ENCODE assay signal across 27 cellular contexts in the genomic region with DNA sequence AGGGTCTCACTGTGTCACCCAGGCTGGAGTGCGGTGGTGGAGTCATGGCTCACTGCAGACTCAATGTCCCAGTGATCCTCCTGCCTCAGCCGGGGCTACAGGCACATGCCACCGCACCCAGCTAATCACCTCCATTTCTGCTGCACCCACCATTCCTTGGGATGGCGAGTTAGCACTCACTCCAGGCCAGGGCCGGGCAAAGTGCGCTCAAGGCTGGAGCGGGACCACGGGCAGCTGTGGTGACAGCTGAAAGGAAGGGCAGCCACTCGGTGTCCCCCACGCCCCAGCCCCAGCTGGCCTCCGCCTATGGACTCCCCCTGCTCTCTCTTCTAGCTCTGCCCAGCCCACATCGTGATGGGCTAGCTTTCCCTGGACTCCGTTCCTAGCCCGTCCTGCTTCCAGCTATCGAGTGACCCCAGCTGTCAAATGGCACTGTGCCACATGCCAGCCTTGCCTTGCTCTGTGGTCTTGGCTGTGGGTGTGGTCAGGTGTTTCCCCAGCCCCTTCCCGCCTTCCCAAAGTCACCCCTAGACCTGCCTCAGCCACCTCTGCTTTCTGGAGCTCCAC. TPM values are rescaled to one million over a fixed set of nuclear protein-coding genes. Genes with fewer than 3 reads are reported as not detected.
A peak's percentile ranks its signal among the peaks of the same experiment; 100 is the strongest.
DNase-seq lines count a peak whose midpoint lies in the region; ATAC-seq and TF ChIP-seq lines count a peak whose summit lies in the region.
"Had no signal": no experiment of that assay in that cellular context is flagged by ENCODE, and none has a peak within 500 bp of the region (broad histone marks: within the 10 kb centered on the region; RNA-seq: fewer than 3 reads in every experiment).

No MANE protein-coding gene starts in this region.

- no peak overlapping the region for H3K4me3 ChIP-seq in Caco-2 (ENCODE audit: low read depth, low read length)
- H3K4me3 ChIP-seq: prostate gland, thyroid gland, vagina had no signal

- POLR2A ChIA-PET in CD4-positive, alpha-beta T cell (lab: Charles Lee): interaction anchor here (1.3 to 2.5 kb wide), 3 partner anchors 14 to 53 kb away, joined by 3 to 12 read pairs (median 6); a partner anchor contains a TSS
- POLR2A ChIA-PET in Caco-2 (lab: Charles Lee): interaction anchor here (0.7 kb wide), 1 partner anchor 95 kb away, joined by 4 read pairs; no protein-coding TSS in a partner anchor
- POLR2A ChIA-PET in activated naive CD8-positive, alpha-beta T cell treated with anti-CD3 and anti-CD28 coated beads, Interleukin-2, amount 10 ng/mL, durations not matched to agents 7 days and 5 days (lab: Charles Lee): interaction anchor here (1.1 to 1.3 kb wide), 3 partner anchors 10 to 54 kb away, joined by 3 to 5 read pairs (median 4); a partner anchor contains a TSS

- no TSS peak for BruUV-seq in Caco-2 (replicated peaks; lab: Mats Ljungman, UMichigan)

- intact Hi-C loops in CD4-positive, alpha-beta T cell (cut with DNase I, micrococcal nuclease): no loop called here
- intact Hi-C loops in Caco-2 (cut with micrococcal nuclease; ENCODE audit: unreplicated experiment): no loop called here

- peak overlapping the region; percentile 4 for H3K4me3 Mint-ChIP-seq in CD4-positive, alpha-beta T cell
- no peak overlapping the region for H3K4me3 Mint-ChIP-seq in Caco-2 (ENCODE audit: unreplicated experiment)
- no peak overlapping the region for H3K4me3 Mint-ChIP-seq in activated naive CD8-positive, alpha-beta T cell treated with anti-CD3 and anti-CD28 coated beads, Interleukin-2, amount 10 ng/mL, durations not matched to agents 7 days and 5 days
- peak overlapping the region in 1 of 3 experiments; percentile 47 for H3K4me3 Mint-ChIP-seq in nephron

- no peaks in the 10 kb centered on the region; the same call in 1 of the 2 replicates for H3K4me1 ChIP-seq in Caco-2

- no peak for DNase-seq in CD4-positive, alpha-beta T cell
- DNase-seq in Caco-2 (no peak), SW480 (ENCODE audit: low spot score) (no peak), NCI-H510A (lab: John Stamatoyannopoulos, UW) (no peak), NCI-H526 (lab: John Stamatoyannopoulos, UW) (no peak)
- no peak for DNase-seq in activated naive CD8-positive, alpha-beta T cell treated with anti-CD3 and anti-CD28 coated beads, Interleukin-2, amount 10 ng/mL, durations not matched to agents 7 days and 5 days
- DNase-seq: activated CD4-positive, alpha-beta T cell treated with anti-CD3 and anti-CD28 coated beads, Interleukin-2, amount 50 U/mL, for 48 hours; activated CD4-positive, CD25-positive, alpha-beta regulatory T cell; brain microvascular endothelial cell; C1 segment of cervical spinal cord; GOT3; islet precursor cell; NCI-H1048; NCI-H1694 treated with DMSO at 0.1 percent for 48 hours; NCI-H510A treated with DMSO at 0.1 percent for 48 hours; SIG-M5; stimulated activated naive CD8-positive, alpha-beta T cell treated with anti-CD3 and anti-CD28 coated beads, Interleukin-15, amount 100 ng/mL, for 72 hours; T-helper 1 cell; thyroid gland had no signal

- no peaks in the 10 kb centered on the region for H3K27me3 Mint-ChIP-seq in CD4-positive, alpha-beta T cell
- H3K27me3 Mint-ChIP-seq in Caco-2 (ENCODE audit: insufficient read depth, unreplicated experiment) (no peaks in the 10 kb centered on the region), nephron (ENCODE audit: low read depth) (no peaks in the 10 kb centered on the region)
- H3K27me3 Mint-ChIP-seq in activated naive CD8-positive, alpha-beta T cell treated with anti-CD3 and anti-CD28 coated beads, Interleukin-2, amount 10 ng/mL, durations not matched to agents 7 days and 5 days: no peaks in the 10 kb centered on the region
- H3K27me3 Mint-ChIP-seq: stimulated activated naive CD8-positive, alpha-beta T cell treated with anti-CD3 and anti-CD28 coated beads, Interleukin-15, amount 100 ng/mL, for 72 hours had no signal

- H3K36me3 Mint-ChIP-seq in CD4-positive, alpha-beta T cell (ENCODE audit: low read depth): peaks cover 10% of the 10 kb centered on the region
- H3K36me3 Mint-ChIP-seq in Caco-2 (ENCODE audit: insufficient read depth, unreplicated experiment) (peaks cover 77% of the 10 kb centered on the region), nephron (ENCODE audit: low read depth) (peaks cover 16% of the 10 kb centered on the region)
- H3K36me3 Mint-ChIP-seq in activated naive CD8-positive, alpha-beta T cell treated with anti-CD3 and anti-CD28 coated beads, Interleukin-2, amount 10 ng/mL, durations not matched to agents 7 days and 5 days: peaks cover 8% of the 10 kb centered on the region

- CTCF ChIA-PET in CD4-positive, alpha-beta T cell (lab: Charles Lee): interaction anchor here (1.4 kb wide), 1 partner anchor 11 kb away, joined by 3 read pairs; no protein-coding TSS in a partner anchor
- CTCF ChIA-PET in Caco-2 (lab: Charles Lee): no interaction called here

- H3K27ac Mint-ChIP-seq in CD4-positive, alpha-beta T cell: no peak overlapping the region
- peak overlapping the region; percentile 31 for H3K27ac Mint-ChIP-seq in Caco-2 (ENCODE audit: unreplicated experiment)
- H3K27ac Mint-ChIP-seq in activated naive CD8-positive, alpha-beta T cell treated with anti-CD3 and anti-CD28 coated beads, Interleukin-2, amount 10 ng/mL, durations not matched to agents 7 days and 5 days: peak overlapping the region; percentile 73
- peak overlapping the region; percentile 46 to 84 (median 84) for H3K27ac Mint-ChIP-seq in nephron

- TF ChIP-seq CTCF in CD4-positive, alpha-beta T cell (IDR thresholded peaks at IDR 0.05): no peak
- TF ChIP-seq CTCF in Caco-2 (IDR thresholded peaks at IDR 0.05; ENCODE audit: insufficient read depth in 1 of 2, low read depth in 1 of 2, low read length in 1 of 2, severe bottlenecking in 1 of 2, unreplicated experiment in 1 of 2): no peak
- TF ChIP-seq CTCF in nephron (IDR thresholded peaks at IDR 0.05; ENCODE audit: unreplicated experiment in 3 of 3): no peak

- H3K9me3 Mint-ChIP-seq in CD4-positive, alpha-beta T cell: no peaks in the 10 kb centered on the region
- no peaks in the 10 kb centered on the region for H3K9me3 Mint-ChIP-seq in Caco-2 (ENCODE audit: unreplicated experiment)
- H3K9me3 Mint-ChIP-seq in activated naive CD8-positive, alpha-beta T cell treated with anti-CD3 and anti-CD28 coated beads, Interleukin-2, amount 10 ng/mL, durations not matched to agents 7 days and 5 days: peaks cover 1% of the 10 kb centered on the region
- no peaks in the 10 kb centered on the region for H3K9me3 Mint-ChIP-seq in nephron

- H3K27me3 ChIP-seq in CD4-positive, alpha-beta T cell (ENCODE audit: control insufficient read depth, insufficient read depth, low read length): no peaks in the 10 kb centered on the region
- no peaks in the 10 kb centered on the region for H3K27me3 ChIP-seq in Caco-2 (replicated peaks; ENCODE audit: control insufficient read depth, insufficient read depth, low read length)
- H3K27me3 ChIP-seq: brain microvascular endothelial cell, neutrophil, thyroid gland, vagina had no signal

- peaks cover 18% of the 10 kb centered on the region for H3K4me1 Mint-ChIP-seq in CD4-positive, alpha-beta T cell (ENCODE audit: low read depth)
- peaks cover 8% of the 10 kb centered on the region for H3K4me1 Mint-ChIP-seq in Caco-2 (ENCODE audit: low read depth, unreplicated experiment)
- peaks cover 9% of the 10 kb centered on the region for H3K4me1 Mint-ChIP-seq in activated naive CD8-positive, alpha-beta T cell treated with anti-CD3 and anti-CD28 coated beads, Interleukin-2, amount 10 ng/mL, durations not matched to agents 7 days and 5 days
- peaks cover 30% of the 10 kb centered on the region for H3K4me1 Mint-ChIP-seq in nephron

- no peak for ATAC-seq in CD4-positive, alpha-beta T cell (ENCODE audit: poor library complexity)
- no peak for ATAC-seq in activated naive CD8-positive, alpha-beta T cell treated with anti-CD3 and anti-CD28 coated beads, Interleukin-2, amount 10 ng/mL, durations not matched to agents 7 days and 5 days (ENCODE audit: low read depth)
- no peak for ATAC-seq in HG02759 (IDR thresholded peaks at IDR 0.05; ENCODE audit: unreplicated experiment)
- ATAC-seq: stimulated activated naive CD8-positive, alpha-beta T cell treated with anti-CD3 and anti-CD28 coated beads, Interleukin-15, amount 100 ng/mL, for 72 hours had no signal

- H3K9me3 ChIP-seq in CD4-positive, alpha-beta T cell (ENCODE audit: control insufficient read depth, low read length): no peaks in the 10 kb centered on the region
- H3K9me3 ChIP-seq in Caco-2: no peaks in the 10 kb centered on the region
- H3K9me3 ChIP-seq: neutrophil, prostate gland, thyroid gland, vagina had no signal

- H3K27ac ChIP-seq in CD4-positive, alpha-beta T cell (ENCODE audit: low read depth, low read length): no peak overlapping the region
- H3K27ac ChIP-seq: brain microvascular endothelial cell, neutrophil, prostate gland, thyroid gland, vagina had no signal

- no peaks in the 10 kb centered on the region for H3K36me3 ChIP-seq in Caco-2 (ENCODE audit: control insufficient read depth, insufficient read depth, low read length)
- H3K36me3 ChIP-seq: prostate gland, vagina had no signal

RNA-seq across cellular contexts. Expression of a gene that starts 4.1 kb away (rescaled TPM):
- total RNA-seq in CD4-positive, alpha-beta T cell: 10 to 100 TPM; 21.7 to 23.0 TPM
- 43.1 and 44.0 TPM in 2 replicates for total RNA-seq in Caco-2 (2022)
- 10 to 100 TPM; 42.6 to 44.1 TPM for total RNA-seq in activated naive CD8-positive, alpha-beta T cell treated with anti-CD3 and anti-CD28 coated beads, Interleukin-2, amount 10 ng/mL, durations not matched to agents 7 days and 5 days

RNA-seq across cellular contexts. Expression of a gene that starts 4.6 kb away (rescaled TPM):
- 1 to 10 TPM; 2.4 to 2.9 TPM for total RNA-seq in CD4-positive, alpha-beta T cell
- 2.4 and 3.1 TPM in 2 replicates for total RNA-seq in Caco-2 (2022)
- 1 to 10 TPM; 2.2 to 4.1 TPM for total RNA-seq in activated naive CD8-positive, alpha-beta T cell treated with anti-CD3 and anti-CD28 coated beads, Interleukin-2, amount 10 ng/mL, durations not matched to agents 7 days and 5 days

RNA-seq across cellular contexts. Expression of a gene that starts 13.9 kb away (rescaled TPM):
- 1,000 to 10,000 TPM; 1,509 to 1,565 TPM for total RNA-seq in CD4-positive, alpha-beta T cell
- 951 and 1,003 TPM in 2 replicates for total RNA-seq in Caco-2 (2022)
- 1,000 to 10,000 TPM; 1,119 to 1,147 TPM for total RNA-seq in activated naive CD8-positive, alpha-beta T cell treated with anti-CD3 and anti-CD28 coated beads, Interleukin-2, amount 10 ng/mL, durations not matched to agents 7 days and 5 days

RNA-seq across cellular contexts. Expression of a gene that starts 43.8 kb away (rescaled TPM):
- total RNA-seq in CD4-positive, alpha-beta T cell: 10 to 100 TPM; 88.7 to 91.0 TPM
- total RNA-seq in Caco-2 (2022): 174 and 208 TPM in 2 replicates
- total RNA-seq in activated naive CD8-positive, alpha-beta T cell treated with anti-CD3 and anti-CD28 coated beads, Interleukin-2, amount 10 ng/mL, durations not matched to agents 7 days and 5 days: 100 to 1,000 TPM; 112 to 120 TPM

RNA-seq across cellular contexts. Expression of a gene that starts 44.2 kb away (rescaled TPM):
- not detected for total RNA-seq in CD4-positive, alpha-beta T cell
- total RNA-seq in Caco-2 (2022): not detected in 2 replicates
- not detected for total RNA-seq in activated naive CD8-positive, alpha-beta T cell treated with anti-CD3 and anti-CD28 coated beads, Interleukin-2, amount 10 ng/mL, durations not matched to agents 7 days and 5 days
- total RNA-seq: epithelial cell of proximal tubule, lower leg skin, mononuclear cell, thyroid gland, vagina had no signal
